1 cellular context compared by ENCODE assay signal in genomic region chr1:89823679-89824292, GRCh38.
TF ChIP-seq lines count a peak whose summit lies in the region.

No MANE protein-coding gene starts in this region.

TF ChIP-seq in K562, 482 proteins besides CTCF, POLR2A, EP300 and RAD21 (continued from another document and continues in another):
- TF ChIP-seq VEZF1 (CRISPR knock-in tag; IDR thresholded peaks at IDR 0.05): peak; percentile 43; the same call in 1 of the 2 replicates
- TF ChIP-seq, protein P1, sequence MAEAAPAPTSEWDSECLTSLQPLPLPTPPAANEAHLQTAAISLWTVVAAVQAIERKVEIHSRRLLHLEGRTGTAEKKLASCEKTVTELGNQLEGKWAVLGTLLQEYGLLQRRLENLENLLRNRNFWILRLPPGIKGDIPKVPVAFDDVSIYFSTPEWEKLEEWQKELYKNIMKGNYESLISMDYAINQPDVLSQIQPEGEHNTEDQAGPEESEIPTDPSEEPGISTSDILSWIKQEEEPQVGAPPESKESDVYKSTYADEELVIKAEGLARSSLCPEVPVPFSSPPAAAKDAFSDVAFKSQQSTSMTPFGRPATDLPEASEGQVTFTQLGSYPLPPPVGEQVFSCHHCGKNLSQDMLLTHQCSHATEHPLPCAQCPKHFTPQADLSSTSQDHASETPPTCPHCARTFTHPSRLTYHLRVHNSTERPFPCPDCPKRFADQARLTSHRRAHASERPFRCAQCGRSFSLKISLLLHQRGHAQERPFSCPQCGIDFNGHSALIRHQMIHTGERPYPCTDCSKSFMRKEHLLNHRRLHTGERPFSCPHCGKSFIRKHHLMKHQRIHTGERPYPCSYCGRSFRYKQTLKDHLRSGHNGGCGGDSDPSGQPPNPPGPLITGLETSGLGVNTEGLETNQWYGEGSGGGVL (CRISPR knock-in tag; IDR thresholded peaks at IDR 0.05): no peak
- TF ChIP-seq ZNF655 (CRISPR knock-in tag; IDR thresholded peaks at IDR 0.05): no peak
- TF ChIP-seq IRF2 (CRISPR knock-in tag; IDR thresholded peaks at IDR 0.05): no peak
- TF ChIP-seq KDM2B (CRISPR knock-in tag; IDR thresholded peaks at IDR 0.05): no peak
- TF ChIP-seq MECOM (CRISPR knock-in tag; IDR thresholded peaks at IDR 0.05): peak; percentile 65
- TF ChIP-seq ZBTB7A (IDR thresholded peaks at IDR 0.05; ENCODE audit: borderline replicate concordance, control insufficient read depth, low read depth, low read length): no peak
- no peak for TF ChIP-seq RBBP5 (IDR thresholded peaks at IDR 0.05; ENCODE audit: borderline replicate concordance, insufficient read depth, low read length, poor library complexity, severe bottlenecking)
- TF ChIP-seq SRSF7 (optimal IDR thresholded peaks at IDR 0.05; ENCODE audit: low read depth, low read length): no peak
- TF ChIP-seq RBM34 (IDR thresholded peaks at IDR 0.05; ENCODE audit: borderline replicate concordance, insufficient read depth, low read length): no peak
- TF ChIP-seq, protein P2, sequence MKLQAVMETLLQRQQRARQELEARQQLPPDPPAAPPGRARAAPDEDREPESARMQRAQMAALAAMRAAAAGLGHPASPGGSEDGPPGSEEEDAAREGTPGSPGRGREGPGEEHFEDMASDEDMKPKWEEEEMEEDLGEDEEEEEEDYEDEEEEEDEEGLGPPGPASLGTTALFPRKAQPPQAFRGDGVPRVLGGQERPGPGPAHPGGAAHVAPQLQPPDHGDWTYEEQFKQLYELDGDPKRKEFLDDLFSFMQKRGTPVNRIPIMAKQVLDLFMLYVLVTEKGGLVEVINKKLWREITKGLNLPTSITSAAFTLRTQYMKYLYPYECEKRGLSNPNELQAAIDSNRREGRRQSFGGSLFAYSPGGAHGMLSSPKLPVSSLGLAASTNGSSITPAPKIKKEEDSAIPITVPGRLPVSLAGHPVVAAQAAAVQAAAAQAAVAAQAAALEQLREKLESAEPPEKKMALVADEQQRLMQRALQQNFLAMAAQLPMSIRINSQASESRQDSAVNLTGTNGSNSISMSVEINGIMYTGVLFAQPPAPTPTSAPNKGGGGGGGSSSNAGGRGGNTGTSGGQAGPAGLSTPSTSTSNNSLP (IDR thresholded peaks at IDR 0.05; ENCODE audit: borderline replicate concordance, low read depth, low read length): peak; percentile 91
- no peak for TF ChIP-seq ATF1 (CRISPR knock-in tag; IDR thresholded peaks at IDR 0.05)
- TF ChIP-seq ATF1 (tag; IDR thresholded peaks at IDR 0.05): no peak
- peak in 1 of 2 experiments; percentile 60 for TF ChIP-seq NCOA2 (IDR thresholded peaks at IDR 0.05; ENCODE audit: partially characterized antibody in 2 of 2)
- no peak for TF ChIP-seq ZNF407 (IDR thresholded peaks at IDR 0.05; ENCODE audit: low read depth)
- no peak for TF ChIP-seq KAT8 (IDR thresholded peaks at IDR 0.05; ENCODE audit: low read depth)
- no peak for TF ChIP-seq ZNF717 (CRISPR knock-in tag; IDR thresholded peaks at IDR 0.05)
- TF ChIP-seq PML (IDR thresholded peaks at IDR 0.05; ENCODE audit: low read length): peak; percentile 81
- peak; percentile 55; the same call in 1 of the 2 replicates for TF ChIP-seq MXI1 (IDR thresholded peaks at IDR 0.05; ENCODE audit: low read depth, low read length)
- TF ChIP-seq, protein P3, sequence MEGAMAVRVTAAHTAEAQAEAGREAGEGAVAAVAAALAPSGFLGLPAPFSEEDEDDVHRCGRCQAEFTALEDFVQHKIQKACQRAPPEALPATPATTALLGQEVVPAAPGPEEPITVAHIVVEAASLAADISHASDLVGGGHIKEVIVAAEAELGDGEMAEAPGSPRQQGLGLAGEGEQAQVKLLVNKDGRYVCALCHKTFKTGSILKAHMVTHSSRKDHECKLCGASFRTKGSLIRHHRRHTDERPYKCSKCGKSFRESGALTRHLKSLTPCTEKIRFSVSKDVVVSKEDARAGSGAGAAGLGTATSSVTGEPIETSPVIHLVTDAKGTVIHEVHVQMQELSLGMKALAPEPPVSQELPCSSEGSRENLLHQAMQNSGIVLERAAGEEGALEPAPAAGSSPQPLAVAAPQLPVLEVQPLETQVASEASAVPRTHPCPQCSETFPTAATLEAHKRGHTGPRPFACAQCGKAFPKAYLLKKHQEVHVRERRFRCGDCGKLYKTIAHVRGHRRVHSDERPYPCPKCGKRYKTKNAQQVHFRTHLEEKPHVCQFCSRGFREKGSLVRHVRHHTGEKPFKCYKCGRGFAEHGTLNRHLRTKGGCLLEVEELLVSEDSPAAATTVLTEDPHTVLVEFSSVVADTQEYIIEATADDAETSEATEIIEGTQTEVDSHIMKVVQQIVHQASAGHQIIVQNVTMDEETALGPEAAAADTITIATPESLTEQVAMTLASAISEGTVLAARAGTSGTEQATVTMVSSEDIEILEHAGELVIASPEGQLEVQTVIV (CRISPR knock-in tag; IDR thresholded peaks at IDR 0.05; ENCODE audit: borderline replicate concordance): no peak
- TF ChIP-seq, protein P4, sequence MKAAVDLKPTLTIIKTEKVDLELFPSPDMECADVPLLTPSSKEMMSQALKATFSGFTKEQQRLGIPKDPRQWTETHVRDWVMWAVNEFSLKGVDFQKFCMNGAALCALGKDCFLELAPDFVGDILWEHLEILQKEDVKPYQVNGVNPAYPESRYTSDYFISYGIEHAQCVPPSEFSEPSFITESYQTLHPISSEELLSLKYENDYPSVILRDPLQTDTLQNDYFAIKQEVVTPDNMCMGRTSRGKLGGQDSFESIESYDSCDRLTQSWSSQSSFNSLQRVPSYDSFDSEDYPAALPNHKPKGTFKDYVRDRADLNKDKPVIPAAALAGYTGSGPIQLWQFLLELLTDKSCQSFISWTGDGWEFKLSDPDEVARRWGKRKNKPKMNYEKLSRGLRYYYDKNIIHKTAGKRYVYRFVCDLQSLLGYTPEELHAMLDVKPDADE (conservative IDR thresholded peaks at IDR 0.05; ENCODE audit: control insufficient read depth, low read depth, low read length): 0 out of 2 replicates have a peak, but pooled peaks have one; percentile 36
- TF ChIP-seq RFX7 (CRISPR knock-in tag; IDR thresholded peaks at IDR 0.05): no peak
- no peak for TF ChIP-seq MCM3 (IDR thresholded peaks at IDR 0.05)
- peak; percentile 96 to 97 for TF ChIP-seq KDM1A (IDR thresholded peaks at IDR 0.05)
- no peak for TF ChIP-seq ATF6 (CRISPR knock-in tag; IDR thresholded peaks at IDR 0.05)
- TF ChIP-seq, protein P5, sequence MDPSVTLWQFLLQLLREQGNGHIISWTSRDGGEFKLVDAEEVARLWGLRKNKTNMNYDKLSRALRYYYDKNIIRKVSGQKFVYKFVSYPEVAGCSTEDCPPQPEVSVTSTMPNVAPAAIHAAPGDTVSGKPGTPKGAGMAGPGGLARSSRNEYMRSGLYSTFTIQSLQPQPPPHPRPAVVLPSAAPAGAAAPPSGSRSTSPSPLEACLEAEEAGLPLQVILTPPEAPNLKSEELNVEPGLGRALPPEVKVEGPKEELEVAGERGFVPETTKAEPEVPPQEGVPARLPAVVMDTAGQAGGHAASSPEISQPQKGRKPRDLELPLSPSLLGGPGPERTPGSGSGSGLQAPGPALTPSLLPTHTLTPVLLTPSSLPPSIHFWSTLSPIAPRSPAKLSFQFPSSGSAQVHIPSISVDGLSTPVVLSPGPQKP (CRISPR knock-in tag; IDR thresholded peaks at IDR 0.05): no peak
- no peak for TF ChIP-seq GABPB2 (CRISPR knock-in tag; conservative IDR thresholded peaks at IDR 0.05)
- peak; percentile 93 for TF ChIP-seq ARID1B (IDR thresholded peaks at IDR 0.05)
- TF ChIP-seq TEAD1 (CRISPR knock-in tag; IDR thresholded peaks at IDR 0.05): 0 out of 4 replicates have a peak, but pooled peaks of 1 of the 2 experiments have one; percentile 49
- peak; percentile 88 for TF ChIP-seq TAL1 (IDR thresholded peaks at IDR 0.05)
- no peak for TF ChIP-seq ZNF76 (CRISPR knock-in tag; IDR thresholded peaks at IDR 0.05; ENCODE audit: borderline replicate concordance)
- TF ChIP-seq SMARCA4 (IDR thresholded peaks at IDR 0.05): peak; percentile 85
- TF ChIP-seq NFE2 (IDR thresholded peaks at IDR 0.05; ENCODE audit: low read depth): 0 out of 2 replicates have a peak, but pooled peaks have one; percentile 4
- no peak for TF ChIP-seq SIRT6 (IDR thresholded peaks at IDR 0.05; ENCODE audit: low read depth, low read length)
- no peak for TF ChIP-seq ZFP1 (CRISPR knock-in tag; IDR thresholded peaks at IDR 0.05)
- peak; percentile 15 for TF ChIP-seq TAF9B (IDR thresholded peaks at IDR 0.05; ENCODE audit: partially characterized antibody)
- TF ChIP-seq, protein P6, sequence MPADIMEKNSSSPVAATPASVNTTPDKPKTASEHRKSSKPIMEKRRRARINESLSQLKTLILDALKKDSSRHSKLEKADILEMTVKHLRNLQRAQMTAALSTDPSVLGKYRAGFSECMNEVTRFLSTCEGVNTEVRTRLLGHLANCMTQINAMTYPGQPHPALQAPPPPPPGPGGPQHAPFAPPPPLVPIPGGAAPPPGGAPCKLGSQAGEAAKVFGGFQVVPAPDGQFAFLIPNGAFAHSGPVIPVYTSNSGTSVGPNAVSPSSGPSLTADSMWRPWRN (IDR thresholded peaks at IDR 0.05; ENCODE audit: low read depth): no peak
- no peak for TF ChIP-seq IFI16 (CRISPR knock-in tag; IDR thresholded peaks at IDR 0.05)
